ENCODE assay signal across 1 cellular context in the genomic region with DNA sequence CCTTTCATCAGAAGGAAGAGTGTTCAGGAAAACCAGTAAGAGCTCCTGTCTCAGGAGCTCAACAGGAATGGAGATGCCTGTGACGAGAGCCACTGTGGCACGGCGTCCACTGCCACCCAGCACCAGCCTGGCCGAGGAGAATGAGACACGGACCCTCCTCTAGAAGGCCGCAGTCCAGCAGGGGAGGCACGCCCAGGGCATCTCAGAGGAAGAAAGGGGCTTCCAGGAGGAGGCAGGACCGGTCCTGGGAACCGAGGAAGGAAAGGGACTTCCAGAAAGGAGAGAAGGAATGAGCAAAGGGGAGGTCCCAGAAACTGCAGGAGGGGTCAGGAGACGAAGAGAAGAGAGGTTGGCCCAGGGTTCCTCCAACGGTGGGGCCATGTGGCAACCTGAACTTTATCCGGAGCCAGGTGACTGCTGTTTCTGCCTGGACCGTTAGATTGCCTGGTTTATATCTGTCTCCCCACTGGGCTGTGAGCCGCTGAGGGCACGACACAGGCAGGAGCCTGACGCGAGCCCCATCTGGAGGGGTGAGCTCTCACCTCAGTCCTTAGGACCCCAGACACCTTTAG.
TF ChIP-seq lines count a peak whose summit lies in the region.

No MANE protein-coding gene starts in this region.

TF ChIP-seq in H1, 55 proteins besides CTCF, POLR2A, EP300 and RAD21:
- TF ChIP-seq TAF7 (optimal IDR thresholded peaks at IDR 0.05; ENCODE audit: borderline replicate concordance, low read depth, low read length) (no peak), TCF12 (IDR thresholded peaks at IDR 0.05; ENCODE audit: low read depth, low read length) (no peak), RXRA (IDR thresholded peaks at IDR 0.05; ENCODE audit: insufficient read depth, low read depth, low read length) (no peak), HDAC6 (IDR thresholded peaks at IDR 0.05; ENCODE audit: low read depth, low read length) (no peak), POU5F1 (IDR thresholded peaks at IDR 0.05; ENCODE audit: low read depth, low read length) (no peak), SIX5 (IDR thresholded peaks at IDR 0.05; ENCODE audit: low read depth, low read length) (no peak), TBP (IDR thresholded peaks at IDR 0.05; ENCODE audit: low read depth, low read length) (no peak), ZNF274 (IDR thresholded peaks at IDR 0.05; ENCODE audit: borderline replicate concordance, extremely low read depth, low read length) (no peak), SP4 (IDR thresholded peaks at IDR 0.05; ENCODE audit: low read length) (no peak), SIN3A (conservative IDR thresholded peaks at IDR 0.05 in 1 of 2, IDR thresholded peaks at IDR 0.05 in 1 of 2; ENCODE audit: low read depth in 1 of 2, low read length in 2 of 2) (no peak), GTF2F1 (IDR thresholded peaks at IDR 0.05; ENCODE audit: borderline replicate concordance, low read depth, low read length) (no peak), CHD2 (IDR thresholded peaks at IDR 0.05; ENCODE audit: low read length) (no peak), CEBPB (IDR thresholded peaks at IDR 0.05; ENCODE audit: low read depth, low read length) (no peak), JUND (IDR thresholded peaks at IDR 0.05; ENCODE audit: low read length) (no peak), NRF1 (IDR thresholded peaks at IDR 0.05; ENCODE audit: low read depth, low read length) (no peak)
- TF ChIP-seq, protein P1, sequence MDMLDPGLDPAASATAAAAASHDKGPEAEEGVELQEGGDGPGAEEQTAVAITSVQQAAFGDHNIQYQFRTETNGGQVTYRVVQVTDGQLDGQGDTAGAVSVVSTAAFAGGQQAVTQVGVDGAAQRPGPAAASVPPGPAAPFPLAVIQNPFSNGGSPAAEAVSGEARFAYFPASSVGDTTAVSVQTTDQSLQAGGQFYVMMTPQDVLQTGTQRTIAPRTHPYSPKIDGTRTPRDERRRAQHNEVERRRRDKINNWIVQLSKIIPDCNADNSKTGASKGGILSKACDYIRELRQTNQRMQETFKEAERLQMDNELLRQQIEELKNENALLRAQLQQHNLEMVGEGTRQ (IDR thresholded peaks at IDR 0.05; ENCODE audit: low read length), result no peak
- TF ChIP-seq, protein P2, sequence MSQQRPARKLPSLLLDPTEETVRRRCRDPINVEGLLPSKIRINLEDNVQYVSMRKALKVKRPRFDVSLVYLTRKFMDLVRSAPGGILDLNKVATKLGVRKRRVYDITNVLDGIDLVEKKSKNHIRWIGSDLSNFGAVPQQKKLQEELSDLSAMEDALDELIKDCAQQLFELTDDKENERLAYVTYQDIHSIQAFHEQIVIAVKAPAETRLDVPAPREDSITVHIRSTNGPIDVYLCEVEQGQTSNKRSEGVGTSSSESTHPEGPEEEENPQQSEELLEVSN (IDR thresholded peaks at IDR 0.05), result no peak
- TF ChIP-seq, protein P3, sequence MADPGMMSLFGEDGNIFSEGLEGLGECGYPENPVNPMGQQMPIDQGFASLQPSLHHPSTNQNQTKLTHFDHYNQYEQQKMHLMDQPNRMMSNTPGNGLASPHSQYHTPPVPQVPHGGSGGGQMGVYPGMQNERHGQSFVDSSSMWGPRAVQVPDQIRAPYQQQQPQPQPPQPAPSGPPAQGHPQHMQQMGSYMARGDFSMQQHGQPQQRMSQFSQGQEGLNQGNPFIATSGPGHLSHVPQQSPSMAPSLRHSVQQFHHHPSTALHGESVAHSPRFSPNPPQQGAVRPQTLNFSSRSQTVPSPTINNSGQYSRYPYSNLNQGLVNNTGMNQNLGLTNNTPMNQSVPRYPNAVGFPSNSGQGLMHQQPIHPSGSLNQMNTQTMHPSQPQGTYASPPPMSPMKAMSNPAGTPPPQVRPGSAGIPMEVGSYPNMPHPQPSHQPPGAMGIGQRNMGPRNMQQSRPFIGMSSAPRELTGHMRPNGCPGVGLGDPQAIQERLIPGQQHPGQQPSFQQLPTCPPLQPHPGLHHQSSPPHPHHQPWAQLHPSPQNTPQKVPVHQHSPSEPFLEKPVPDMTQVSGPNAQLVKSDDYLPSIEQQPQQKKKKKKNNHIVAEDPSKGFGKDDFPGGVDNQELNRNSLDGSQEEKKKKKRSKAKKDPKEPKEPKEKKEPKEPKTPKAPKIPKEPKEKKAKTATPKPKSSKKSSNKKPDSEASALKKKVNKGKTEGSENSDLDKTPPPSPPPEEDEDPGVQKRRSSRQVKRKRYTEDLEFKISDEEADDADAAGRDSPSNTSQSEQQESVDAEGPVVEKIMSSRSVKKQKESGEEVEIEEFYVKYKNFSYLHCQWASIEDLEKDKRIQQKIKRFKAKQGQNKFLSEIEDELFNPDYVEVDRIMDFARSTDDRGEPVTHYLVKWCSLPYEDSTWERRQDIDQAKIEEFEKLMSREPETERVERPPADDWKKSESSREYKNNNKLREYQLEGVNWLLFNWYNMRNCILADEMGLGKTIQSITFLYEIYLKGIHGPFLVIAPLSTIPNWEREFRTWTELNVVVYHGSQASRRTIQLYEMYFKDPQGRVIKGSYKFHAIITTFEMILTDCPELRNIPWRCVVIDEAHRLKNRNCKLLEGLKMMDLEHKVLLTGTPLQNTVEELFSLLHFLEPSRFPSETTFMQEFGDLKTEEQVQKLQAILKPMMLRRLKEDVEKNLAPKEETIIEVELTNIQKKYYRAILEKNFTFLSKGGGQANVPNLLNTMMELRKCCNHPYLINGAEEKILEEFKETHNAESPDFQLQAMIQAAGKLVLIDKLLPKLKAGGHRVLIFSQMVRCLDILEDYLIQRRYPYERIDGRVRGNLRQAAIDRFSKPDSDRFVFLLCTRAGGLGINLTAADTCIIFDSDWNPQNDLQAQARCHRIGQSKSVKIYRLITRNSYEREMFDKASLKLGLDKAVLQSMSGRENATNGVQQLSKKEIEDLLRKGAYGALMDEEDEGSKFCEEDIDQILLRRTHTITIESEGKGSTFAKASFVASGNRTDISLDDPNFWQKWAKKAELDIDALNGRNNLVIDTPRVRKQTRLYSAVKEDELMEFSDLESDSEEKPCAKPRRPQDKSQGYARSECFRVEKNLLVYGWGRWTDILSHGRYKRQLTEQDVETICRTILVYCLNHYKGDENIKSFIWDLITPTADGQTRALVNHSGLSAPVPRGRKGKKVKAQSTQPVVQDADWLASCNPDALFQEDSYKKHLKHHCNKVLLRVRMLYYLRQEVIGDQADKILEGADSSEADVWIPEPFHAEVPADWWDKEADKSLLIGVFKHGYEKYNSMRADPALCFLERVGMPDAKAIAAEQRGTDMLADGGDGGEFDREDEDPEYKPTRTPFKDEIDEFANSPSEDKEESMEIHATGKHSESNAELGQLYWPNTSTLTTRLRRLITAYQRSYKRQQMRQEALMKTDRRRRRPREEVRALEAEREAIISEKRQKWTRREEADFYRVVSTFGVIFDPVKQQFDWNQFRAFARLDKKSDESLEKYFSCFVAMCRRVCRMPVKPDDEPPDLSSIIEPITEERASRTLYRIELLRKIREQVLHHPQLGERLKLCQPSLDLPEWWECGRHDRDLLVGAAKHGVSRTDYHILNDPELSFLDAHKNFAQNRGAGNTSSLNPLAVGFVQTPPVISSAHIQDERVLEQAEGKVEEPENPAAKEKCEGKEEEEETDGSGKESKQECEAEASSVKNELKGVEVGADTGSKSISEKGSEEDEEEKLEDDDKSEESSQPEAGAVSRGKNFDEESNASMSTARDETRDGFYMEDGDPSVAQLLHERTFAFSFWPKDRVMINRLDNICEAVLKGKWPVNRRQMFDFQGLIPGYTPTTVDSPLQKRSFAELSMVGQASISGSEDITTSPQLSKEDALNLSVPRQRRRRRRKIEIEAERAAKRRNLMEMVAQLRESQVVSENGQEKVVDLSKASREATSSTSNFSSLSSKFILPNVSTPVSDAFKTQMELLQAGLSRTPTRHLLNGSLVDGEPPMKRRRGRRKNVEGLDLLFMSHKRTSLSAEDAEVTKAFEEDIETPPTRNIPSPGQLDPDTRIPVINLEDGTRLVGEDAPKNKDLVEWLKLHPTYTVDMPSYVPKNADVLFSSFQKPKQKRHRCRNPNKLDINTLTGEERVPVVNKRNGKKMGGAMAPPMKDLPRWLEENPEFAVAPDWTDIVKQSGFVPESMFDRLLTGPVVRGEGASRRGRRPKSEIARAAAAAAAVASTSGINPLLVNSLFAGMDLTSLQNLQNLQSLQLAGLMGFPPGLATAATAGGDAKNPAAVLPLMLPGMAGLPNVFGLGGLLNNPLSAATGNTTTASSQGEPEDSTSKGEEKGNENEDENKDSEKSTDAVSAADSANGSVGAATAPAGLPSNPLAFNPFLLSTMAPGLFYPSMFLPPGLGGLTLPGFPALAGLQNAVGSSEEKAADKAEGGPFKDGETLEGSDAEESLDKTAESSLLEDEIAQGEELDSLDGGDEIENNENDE (IDR thresholded peaks at IDR 0.05; ENCODE audit: insufficient replicate concordance, low read length), result no peak
- TF ChIP-seq, protein P4, sequence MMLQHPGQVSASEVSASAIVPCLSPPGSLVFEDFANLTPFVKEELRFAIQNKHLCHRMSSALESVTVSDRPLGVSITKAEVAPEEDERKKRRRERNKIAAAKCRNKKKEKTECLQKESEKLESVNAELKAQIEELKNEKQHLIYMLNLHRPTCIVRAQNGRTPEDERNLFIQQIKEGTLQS (IDR thresholded peaks at IDR 0.05; ENCODE audit: insufficient read depth, low read depth, low read length), result no peak
